35 cellular contexts compared by ENCODE assay signal in the genomic region with DNA sequence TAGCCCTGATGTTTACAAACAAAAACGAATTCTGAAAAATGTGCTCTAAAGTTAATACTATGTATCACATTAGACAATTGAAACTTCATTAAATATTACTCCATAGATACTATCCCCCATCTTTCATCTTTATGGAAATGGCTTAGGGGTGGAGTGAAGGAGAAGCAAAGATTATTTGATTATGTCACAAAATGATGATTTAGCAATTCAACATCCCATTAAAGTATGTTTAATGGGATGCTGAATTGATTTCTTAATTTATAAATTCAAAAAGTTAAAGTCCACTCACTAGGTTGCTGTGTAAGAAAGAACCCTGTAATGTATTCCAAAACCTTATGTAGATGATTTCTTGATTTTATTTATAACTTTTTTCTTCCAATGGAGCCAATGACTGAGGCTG.
DNase-seq lines count a peak whose midpoint lies in the region; ATAC-seq, FAIRE-seq and TF ChIP-seq lines count a peak whose summit lies in the region.
"Had no signal": no experiment of that assay in that cellular context is flagged by ENCODE, and none has a peak within 500 bp of the region (broad histone marks: within the 10 kb centered on the region; RNA-seq: fewer than 3 reads in every experiment).

No MANE protein-coding gene starts in this region.

- H3K4me1 Mint-ChIP-seq in progenitor cell of endocrine pancreas (ENCODE audit: low read depth): peaks cover 55% of the 10 kb centered on the region
- H3K4me1 Mint-ChIP-seq: B cell; CD4-positive, alpha-beta memory T cell; CD4-positive, CD25-positive, alpha-beta regulatory T cell; CD8-positive, alpha-beta memory T cell had no signal

- TF ChIP-seq EP300 in HepG2 (IDR thresholded peaks at IDR 0.05; ENCODE audit: low read depth in 2 of 2, low read length in 2 of 2) (no peak), HepG2 (CRISPR knock-in tag; IDR thresholded peaks at IDR 0.05; ENCODE audit: borderline replicate concordance) (no peak), A549 (IDR thresholded peaks at IDR 0.05) (no peak), transverse colon (IDR thresholded peaks at IDR 0.05; ENCODE audit: low read depth) (no peak)

- peaks cover 13% of the 10 kb centered on the region for H3K36me3 Mint-ChIP-seq in progenitor cell of endocrine pancreas (ENCODE audit: insufficient read depth)
- H3K36me3 Mint-ChIP-seq: CD14-positive monocyte; CD4-positive, alpha-beta memory T cell; CD4-positive, CD25-positive, alpha-beta regulatory T cell; CD8-positive, alpha-beta memory T cell; CD8-positive, alpha-beta T cell had no signal

- no peak overlapping the region for H3K4me2 ChIP-seq in HepG2 (ENCODE audit: low read depth, low read length)
- no peak overlapping the region for H3K4me2 ChIP-seq in A549
- H3K4me2 ChIP-seq: BLaER1; BLaER1 treated with 17β-estradiol and CSF1 and Interleukin-3, amounts not matched to agents 10 nM and 100 nM had no signal

- no peaks in the 10 kb centered on the region for H3K36me3 ChIP-seq in HepG2 (replicated peaks in 1 of 2; ENCODE audit: control insufficient read depth in 1 of 2, insufficient read depth in 2 of 2, low read length in 2 of 2)
- H3K36me3 ChIP-seq in right lobe of liver: no peaks in the 10 kb centered on the region
- no peaks in the 10 kb centered on the region for H3K36me3 ChIP-seq in colonic mucosa
- no peaks in the 10 kb centered on the region for H3K36me3 ChIP-seq in transverse colon
- H3K36me3 ChIP-seq: BE2C; BLaER1; BLaER1 treated with 17β-estradiol and CSF1 and Interleukin-3, amounts not matched to agents 10 nM and 100 nM had no signal

- 34% methylated on average over 1 of the region's 1 CpG for WGBS in HepG2 (ENCODE audit: low lambda C conversion rate)
- 67% methylated on average over 1 of the region's 1 CpG for WGBS in right lobe of liver (ENCODE audit: insufficient coverage, low coverage, low lambda C conversion rate, missing lambda C conversion rate)
- WGBS in A549 (ENCODE audit: missing lambda C conversion rate): 52% methylated on average over 1 of the region's 1 CpG
- WGBS in transverse colon (ENCODE audit: low coverage in 1 of 2), 2 donors: 36 to 37% methylated on average over 1 of the region's 1 CpG

- no TSS peak for BruUV-seq in HepG2 (replicated peaks; lab: Mats Ljungman, UMichigan)

- H3K79me2 ChIP-seq in HepG2 (ENCODE audit: insufficient read depth, low read length): no peaks in the 10 kb centered on the region

- no peaks in the 10 kb centered on the region for H3K27me3 Mint-ChIP-seq in progenitor cell of endocrine pancreas
- H3K27me3 Mint-ChIP-seq: B cell; CD4-positive, alpha-beta memory T cell; CD4-positive, alpha-beta T cell; CD4-positive, CD25-positive, alpha-beta regulatory T cell; CD8-positive, alpha-beta memory T cell had no signal

- TF ChIP-seq CTCF in HepG2 (CRISPR knock-in tag; IDR thresholded peaks at IDR 0.05) (no peak), right lobe of liver (IDR thresholded peaks at IDR 0.05) (no peak), A549 (IDR thresholded peaks at IDR 0.05) (no peak), colonic mucosa (IDR thresholded peaks at IDR 0.05) (no peak), progenitor cell of endocrine pancreas (IDR thresholded peaks at IDR 0.05; ENCODE audit: unreplicated experiment) (no peak), transverse colon (IDR thresholded peaks at IDR 0.05) (no peak)

- H3K27me3 ChIP-seq in HepG2 (ENCODE audit: control insufficient read depth in 1 of 2, insufficient read depth in 2 of 2, low read length in 2 of 2) (no peaks in the 10 kb centered on the region), right lobe of liver (no peaks in the 10 kb centered on the region), colonic mucosa (no peaks in the 10 kb centered on the region), transverse colon (no peaks in the 10 kb centered on the region)
- H3K27me3 ChIP-seq: BLaER1; BLaER1 treated with 17β-estradiol and CSF1 and Interleukin-3, amounts not matched to agents 10 nM and 100 nM had no signal

- intact Hi-C loops in HepG2 (cut with micrococcal nuclease; ENCODE audit: unreplicated experiment) (loop anchor here (2.0 to 5.0 kb wide), 2 partner anchors 104 to 521 kb away; no protein-coding TSS in a partner anchor), right lobe of liver (cut with DNase I) (no loop called here), colonic mucosa (cut with DNase I) (no loop called here), transverse colon (cut with DNase I; ENCODE audit: low total_unique reads) (no loop called here)

- H3K9ac ChIP-seq in HepG2 (ENCODE audit: insufficient read depth, low read depth, low read length) (no peak overlapping the region), colonic mucosa (ENCODE audit: low read depth in 2 of 2, low read length in 2 of 2) (no peak overlapping the region)
- H3K9ac ChIP-seq: BLaER1; BLaER1 treated with 17β-estradiol and CSF1 and Interleukin-3, amounts not matched to agents 10 nM and 100 nM had no signal

- CTCF ChIA-PET in HepG2 (lab: Yijun Ruan, JAX; ENCODE audit: low intra/inter-chr PET ratio, low total read pairs) (no interaction called here), A549 (lab: Yijun Ruan, JAX) (interaction anchor here (0.7 kb wide), 1 partner anchor 173 kb away, joined by 3 read pairs; no protein-coding TSS in a partner anchor)

- in situ Hi-C loops in HepG2 (cut with HindIII; ENCODE audit: extremely low pct_ligation_motif_present, low pct_unique_long_range_greater_than_20kb): no loop called here
- in situ Hi-C loops in transverse colon (cut with MboI; ENCODE audit: low pct_ligation_motif_present in 1 of 4, low pct_unique_long_range_greater_than_20kb in 1 of 4, low sequenced_read_pairs in 3 of 4): no loop called here

- peak overlapping the region; percentile 94 for H3K27ac Mint-ChIP-seq in progenitor cell of endocrine pancreas
- H3K27ac Mint-ChIP-seq: B cell; CD14-positive monocyte; CD4-positive, alpha-beta memory T cell; CD4-positive, alpha-beta T cell; CD4-positive, CD25-positive, alpha-beta regulatory T cell; CD8-positive, alpha-beta memory T cell; CD8-positive, alpha-beta T cell had no signal

- no peak overlapping the region for H3K4me3 ChIP-seq in HepG2 (replicated peaks in 1 of 3; ENCODE audit: insufficient read depth in 1 of 3, low read depth in 2 of 3, low read length in 3 of 3)
- no peak overlapping the region for H3K4me3 ChIP-seq in right lobe of liver
- no peak overlapping the region for H3K4me3 ChIP-seq in A549
- no peak overlapping the region for H3K4me3 ChIP-seq in colonic mucosa
- no peak overlapping the region for H3K4me3 ChIP-seq in transverse colon
- H3K4me3 ChIP-seq: BLaER1; BLaER1 treated with 17β-estradiol and CSF1 and Interleukin-3, amounts not matched to agents 10 nM and 100 nM had no signal

- ATAC-seq in HepG2: no peak
- no peak for ATAC-seq in right lobe of liver
- no peak for ATAC-seq in A549
- no peak for ATAC-seq in HG03439 (IDR thresholded peaks at IDR 0.05; ENCODE audit: unreplicated experiment)
- ATAC-seq: CD8-positive, alpha-beta T cell had no signal

- no peak for TF ChIP-seq RAD21 in HepG2 (CRISPR knock-in tag; IDR thresholded peaks at IDR 0.05)
- no peak for TF ChIP-seq RAD21 in A549 (conservative IDR thresholded peaks at IDR 0.05 in 1 of 2, IDR thresholded peaks at IDR 0.05 in 1 of 2)

- peaks cover 31% of the 10 kb centered on the region for H3K4me1 ChIP-seq in HepG2 (ENCODE audit: insufficient read depth, low read length)
- H3K4me1 ChIP-seq in right lobe of liver: peaks cover 0 to 12% (median 5%) of the 10 kb centered on the region in 4 donors
- H3K4me1 ChIP-seq in A549: peaks cover 35% of the 10 kb centered on the region
- no peaks in the 10 kb centered on the region for H3K4me1 ChIP-seq in colonic mucosa
- peaks cover 0 to 19% (median 14%) of the 10 kb centered on the region in 4 donors for H3K4me1 ChIP-seq in transverse colon
- H3K4me1 ChIP-seq: BE2C had no signal

- H3K27ac ChIP-seq in HepG2 (ENCODE audit: extremely low read length, insufficient read depth, low read length) (no peak overlapping the region), right lobe of liver (no peak overlapping the region), A549 (no peak overlapping the region), colonic mucosa (peak overlapping the region; percentile 54), transverse colon (peak overlapping the region in 1 of 4 donors; percentile 60)
- H3K27ac ChIP-seq: 22Rv1; BLaER1; BLaER1 treated with 17β-estradiol and CSF1 and Interleukin-3, amounts not matched to agents 10 nM and 100 nM; C4-2B had no signal

- no peak for FAIRE-seq in HepG2 (lab: Jason Lieb, UNC)
- no peak for FAIRE-seq in A549 (lab: Jason Lieb, UNC)
- FAIRE-seq: A204.1, D721Med had no signal

- no peak for TF ChIP-seq POLR2A in HepG2 (IDR thresholded peaks at IDR 0.05; ENCODE audit: insufficient read depth in 1 of 2, low read depth in 2 of 2, low read length in 2 of 2)
- TF ChIP-seq POLR2A in right lobe of liver (IDR thresholded peaks at IDR 0.05): no peak
- TF ChIP-seq POLR2A in A549 (IDR thresholded peaks at IDR 0.05; ENCODE audit: low read length): no peak
- no peak for TF ChIP-seq POLR2A in transverse colon (IDR thresholded peaks at IDR 0.05)

- H3K9me3 Mint-ChIP-seq in progenitor cell of endocrine pancreas (ENCODE audit: low read depth): no peaks in the 10 kb centered on the region
- H3K9me3 Mint-ChIP-seq: CD4-positive, alpha-beta T cell; CD8-positive, alpha-beta T cell had no signal

- DNase-seq in HepG2 (ENCODE audit: low spot score) (no peak), right lobe of liver (no peak), A549 (ENCODE audit: low read depth in 1 of 2, low spot score in 1 of 2) (no peak), colonic mucosa (no peak), progenitor cell of endocrine pancreas (ENCODE audit: low spot score, unreplicated experiment) (no peak), transverse colon (no peak), superior temporal gyrus (ENCODE audit: extremely low spot score) (no peak)
- DNase-seq: 8988T; ACHN; AML-193; BE2C; C1 segment of cervical spinal cord; Caco-2; Calu3; CD4-positive, alpha-beta memory T cell; CD4-positive, alpha-beta T cell; CD4-positive, CD25-positive, alpha-beta regulatory T cell; CD8-positive, alpha-beta memory T cell; CD8-positive, alpha-beta T cell; COR-L47; DMS 273 treated with DMSO at 0.1 percent for 48 hours; DMS153; DMS79; DMS79 treated with DMSO at 0.1 percent for 48 hours; DND-41; EL had no signal

- H4K20me1 ChIP-seq in HepG2 (ENCODE audit: insufficient read depth, low read length): no peaks in the 10 kb centered on the region
- H4K20me1 ChIP-seq: BLaER1; BLaER1 treated with 17β-estradiol and CSF1 and Interleukin-3, amounts not matched to agents 10 nM and 100 nM had no signal

- POLR2A ChIA-PET in HepG2 (lab: Yijun Ruan, JAX) (no interaction called here), A549 (lab: Yijun Ruan, JAX) (no interaction called here)

- H3K9me3 ChIP-seq in HepG2 (ENCODE audit: low read length): no peaks in the 10 kb centered on the region
- H3K9me3 ChIP-seq in right lobe of liver: no peaks in the 10 kb centered on the region
- no peaks in the 10 kb centered on the region for H3K9me3 ChIP-seq in A549
- H3K9me3 ChIP-seq in colonic mucosa: no peaks in the 10 kb centered on the region
- H3K9me3 ChIP-seq in transverse colon: no peaks in the 10 kb centered on the region
- H3K9me3 ChIP-seq: BE2C, BLaER1, Caco-2 had no signal

- H3K4me3 Mint-ChIP-seq in progenitor cell of endocrine pancreas (ENCODE audit: low read depth): no peak overlapping the region
- H3K4me3 Mint-ChIP-seq: B cell; CD14-positive monocyte; CD4-positive, alpha-beta memory T cell; CD4-positive, alpha-beta T cell; CD4-positive, CD25-positive, alpha-beta regulatory T cell; CD8-positive, alpha-beta memory T cell; CD8-positive, alpha-beta T cell had no signal

- no peak overlapping the region for H2AFZ ChIP-seq in HepG2 (ENCODE audit: low read length)
